Comparison of ENCODE assay signal across 1 cellular context in the genomic region with DNA sequence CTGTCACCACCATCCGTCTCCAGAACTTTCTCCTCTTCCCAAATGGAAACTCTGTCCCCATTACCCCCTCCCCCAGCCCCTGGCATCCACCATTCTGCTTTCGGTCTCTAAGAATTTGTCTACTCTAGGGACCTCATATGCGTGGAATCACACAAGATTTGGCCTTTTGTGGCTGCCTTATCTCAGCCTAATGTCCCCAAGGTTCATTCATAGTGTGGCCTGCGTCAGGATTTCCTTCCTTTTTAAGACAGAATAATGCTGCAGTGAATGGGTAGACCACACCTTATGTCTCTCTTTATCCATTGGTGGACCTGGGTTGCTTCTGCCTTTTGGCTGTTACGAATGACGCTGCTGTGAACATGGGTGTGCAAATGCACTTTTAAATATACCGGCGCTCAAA.
TF ChIP-seq lines count a peak whose summit lies in the region.

No MANE protein-coding gene starts in this region.

TF ChIP-seq in K562, 482 proteins besides CTCF, POLR2A, EP300 and RAD21 (continued from another document):
- TF ChIP-seq, protein P1, sequence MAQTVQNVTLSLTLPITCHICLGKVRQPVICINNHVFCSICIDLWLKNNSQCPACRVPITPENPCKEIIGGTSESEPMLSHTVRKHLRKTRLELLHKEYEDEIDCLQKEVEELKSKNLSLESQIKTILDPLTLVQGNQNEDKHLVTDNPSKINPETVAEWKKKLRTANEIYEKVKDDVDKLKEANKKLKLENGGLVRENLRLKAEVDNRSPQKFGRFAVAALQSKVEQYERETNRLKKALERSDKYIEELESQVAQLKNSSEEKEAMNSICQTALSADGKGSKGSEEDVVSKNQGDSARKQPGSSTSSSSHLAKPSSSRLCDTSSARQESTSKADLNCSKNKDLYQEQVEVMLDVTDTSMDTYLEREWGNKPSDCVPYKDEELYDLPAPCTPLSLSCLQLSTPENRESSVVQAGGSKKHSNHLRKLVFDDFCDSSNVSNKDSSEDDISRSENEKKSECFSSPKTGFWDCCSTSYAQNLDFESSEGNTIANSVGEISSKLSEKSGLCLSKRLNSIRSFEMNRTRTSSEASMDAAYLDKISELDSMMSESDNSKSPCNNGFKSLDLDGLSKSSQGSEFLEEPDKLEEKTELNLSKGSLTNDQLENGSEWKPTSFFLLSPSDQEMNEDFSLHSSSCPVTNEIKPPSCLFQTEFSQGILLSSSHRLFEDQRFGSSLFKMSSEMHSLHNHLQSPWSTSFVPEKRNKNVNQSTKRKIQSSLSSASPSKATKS (CRISPR knock-in tag; IDR thresholded peaks at IDR 0.05), result no peak
- TF ChIP-seq ZNF324 (CRISPR knock-in tag; IDR thresholded peaks at IDR 0.05) (no peak), KDM2B (CRISPR knock-in tag; IDR thresholded peaks at IDR 0.05) (no peak), SMAD2 (IDR thresholded peaks at IDR 0.05; ENCODE audit: low read depth, low read length) (no peak), ETV1 (tag; conservative IDR thresholded peaks at IDR 0.05; ENCODE audit: low read depth) (no peak), ESRRA (IDR thresholded peaks at IDR 0.05; ENCODE audit: borderline replicate concordance, low read depth) (no peak)
